33 cellular contexts compared by ENCODE assay signal in genomic region chr2:7911196-7911595, GRCh38.
"Had no signal": no experiment of that assay in that cellular context is flagged by ENCODE, and none has a peak within 500 bp of the region (broad histone marks: within the 10 kb centered on the region; RNA-seq: fewer than 3 reads in every experiment).

No MANE protein-coding gene starts in this region.

- H3K9me3 ChIP-seq: adrenal gland, body of pancreas, breast epithelium had no signal

- H3K36me3 ChIP-seq: adrenal gland, brain microvascular endothelial cell, breast epithelium had no signal

- H3K27me3 ChIP-seq: adrenal gland, body of pancreas, brain microvascular endothelial cell, breast epithelium had no signal

- H3K4me3 ChIP-seq: adrenal gland, body of pancreas, breast epithelium had no signal

- H3K4me1 ChIP-seq: adrenal gland, body of pancreas, breast epithelium had no signal

- FAIRE-seq: astrocyte, TTC549 had no signal

- DNase-seq: activated B cell treated with CpG ODN at 0.5 μM for 24 hours; activated CD4-positive, alpha-beta memory T cell treated with anti-CD3 and anti-CD28 coated beads for 36 hours; activated CD4-positive, alpha-beta T cell treated with anti-CD3 and anti-CD28 coated beads for 4 hours; activated CD4-positive, alpha-beta T cell treated with anti-CD3 and anti-CD28 coated beads, Interleukin-2, amount 10 ng/mL, durations not matched to agents 24 days and 14 days; activated CD4-positive, alpha-beta T cell treated with anti-CD3 and anti-CD28 coated beads, Interleukin-2, amount 50 U/mL, for 1 hour; activated CD4-positive, alpha-beta T cell treated with anti-CD3 and anti-CD28 coated beads, Interleukin-2, amount 50 U/mL, for 4 hours; activated CD4-positive, CD25-positive, alpha-beta regulatory T cell treated with anti-CD3 and anti-CD28 coated beads, Interleukin-2, amount 50 U/mL, for 72 hours; activated CD8-positive, alpha-beta memory T cell treated with anti-CD3 and anti-CD28 coated beads, Interleukin-2, amount 50 U/mL, for 4 hours; activated CD8-positive, alpha-beta T cell treated with anti-CD3 and anti-CD28 coated beads for 36 hours; activated effector memory CD4-positive, alpha-beta T cell treated with anti-CD3 and anti-CD28 coated beads, Interleukin-2, amount 50 U/mL, for 16 hours; activated gamma-delta T cell treated with Interleukin-2 at 50 U/mL for 16 hours; activated naive CD4-positive, alpha-beta T cell; activated naive CD4-positive, alpha-beta T cell treated with anti-CD3 and anti-CD28 coated beads for 36 hours; activated naive CD4-positive, alpha-beta T cell treated with anti-CD3 and anti-CD28 coated beads, Interleukin-2, amount 50 U/mL, for 16 hours; activated naive CD8-positive, alpha-beta T cell treated with anti-CD3 and anti-CD28 coated beads for 36 hours; activated T-cell treated with anti-CD3 and anti-CD28 coated beads for 4 hours; activated T-cell treated with anti-CD3 and anti-CD28 coated beads, Interleukin-2, amount 50 U/mL, for 1 hour; activated T-cell treated with anti-CD3 and anti-CD28 coated beads, Interleukin-2, amount 50 U/mL, for 4 hours; activated T-cell treated with anti-CD3 and anti-CD28 coated beads, Interleukin-2, amount 50 U/mL, for 72 hours; adrenal gland; amniotic stem cell; aorta; body of pancreas; brain microvascular endothelial cell; central memory CD4-positive, alpha-beta T cell; T-helper 2 cell; T-helper 9 cell had no signal

- ATAC-seq: activated CD8-positive, alpha-beta T cell treated with anti-CD3 and anti-CD28 coated beads for 36 hours; activated naive CD4-positive, alpha-beta T cell treated with anti-CD3 and anti-CD28 coated beads, Interleukin-2, amount 50 U/mL, for 72 hours; activated T-cell treated with anti-CD3 and anti-CD28 coated beads, Interleukin-2, amount 50 U/mL, for 4 hours; activated T-cell treated with anti-CD3 and anti-CD28 coated beads, Interleukin-2, amount 50 U/mL, for 72 hours; activated T-helper 17 cell treated with anti-CD3 and anti-CD28 coated beads, Interleukin-2, amount 50 U/mL, for 72 hours; body of pancreas had no signal

- H3K27ac ChIP-seq: adrenal gland, body of pancreas, brain microvascular endothelial cell, breast epithelium, VCaP had no signal
